Comparison of ENCODE assay signal across 9 cellular contexts in the genomic region with DNA sequence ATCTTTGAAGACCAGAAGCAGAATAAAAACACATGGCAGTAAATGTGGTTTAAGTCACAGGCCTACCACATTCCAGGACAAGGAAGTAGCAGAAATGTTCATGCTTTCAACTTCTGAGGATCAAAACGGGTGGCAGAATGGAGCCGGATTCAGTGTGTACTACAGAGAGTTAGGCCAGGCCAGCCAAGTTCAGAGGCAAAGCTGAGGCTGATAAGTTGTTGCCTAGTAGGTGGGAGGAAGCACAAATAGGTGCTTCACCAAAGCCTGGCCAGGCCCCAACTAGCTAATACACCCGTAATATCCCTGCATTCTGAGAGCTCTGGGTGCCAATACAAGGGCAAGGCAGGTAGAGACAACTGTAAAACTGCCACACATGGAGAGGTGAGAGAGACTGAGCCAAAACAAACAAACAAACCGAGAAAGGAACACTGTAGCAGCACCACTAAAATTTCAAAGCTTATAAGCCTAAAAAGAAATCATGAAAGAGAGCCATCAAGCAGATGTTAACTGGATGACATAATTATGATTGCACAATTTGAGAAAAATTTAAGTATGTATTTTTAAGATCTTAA.
DNase-seq lines count a peak whose midpoint lies in the region; ATAC-seq and TF ChIP-seq lines count a peak whose summit lies in the region.
"Had no signal": no experiment of that assay in that cellular context is flagged by ENCODE, and none has a peak within 500 bp of the region (broad histone marks: within the 10 kb centered on the region; RNA-seq: fewer than 3 reads in every experiment).

No MANE protein-coding gene starts in this region.

- H2BK5ac ChIP-seq in H9 (ENCODE audit: insufficient read length, low read length), result no peak overlapping the region

- H2BK120ac ChIP-seq in H9 (ENCODE audit: low read depth, low read length, poor library complexity, severe bottlenecking), result no peak overlapping the region

- DNase-seq in H9 (no peak), NCI-H748 (lab: John Stamatoyannopoulos, UW; ENCODE audit: unreplicated experiment) (peak; percentile 64), esophagus squamous epithelium (lab: John Stamatoyannopoulos, UW) (no peak), renal cortical epithelial cell (ENCODE audit: low read depth) (peak; percentile 14), SKM-1 treated with dmso at 0.1 percent for 144 hours (lab: John Stamatoyannopoulos, UW; ENCODE audit: unreplicated experiment) (no peak)
- DNase-seq in activated T-helper 1 cell treated with anti-CD3 and anti-CD28 coated beads, Interleukin-12 subunit alpha, Interleukin-12 subunit beta, Interleukin-2, Interleukin-4 antibody, amounts not matched to agents 30 ng/mL and 10 ng/mL and 1 ng/mL, durations not matched to agents 14 hours and 24 hours and 36 hours (ENCODE audit: low spot score), result no peak
- DNase-seq: T1000 had no signal

- H4K20me1 ChIP-seq in H9 (ENCODE audit: control insufficient read depth, insufficient read depth, insufficient read length), result no peaks in the 10 kb centered on the region

- H2AFZ ChIP-seq in H9 (ENCODE audit: low read length), result peak overlapping the region; percentile 52

- H3K14ac ChIP-seq in H9 (ENCODE audit: insufficient read depth, low read length), result no peak overlapping the region

- H3K23me2 ChIP-seq in H9 (ENCODE audit: insufficient read length, low read depth, low read length, poor library complexity, severe bottlenecking), result no peaks in the 10 kb centered on the region

- no peak overlapping the region for H3K27ac ChIP-seq in H9 (ENCODE audit: insufficient read length, low read depth, low read length)
- peak overlapping the region; percentile 39 to 75 (median 66) for H3K27ac ChIP-seq in esophagus squamous epithelium

- H3K23ac ChIP-seq in H9 (ENCODE audit: insufficient read length, low read depth, low read length), result no peak overlapping the region

- WGBS in H9 (ENCODE audit: extremely low coverage, insufficient read length, low lambda C conversion rate), result no CpG with 5 or more reads among the region's 4 CpGs
- WGBS in esophagus squamous epithelium, 2 donors, result 26 to 53% methylated on average over 4 of the region's 4 CpGs

- H4K5ac ChIP-seq in H9 (ENCODE audit: insufficient read length, low read depth, low read length), result no peak overlapping the region

- no peak overlapping the region for H3K9ac ChIP-seq in H9 (ENCODE audit: extremely low read depth, insufficient read length, low read length)

- no peaks in the 10 kb centered on the region for H3K4me1 Mint-ChIP-seq in H9
- H3K4me1 Mint-ChIP-seq in activated T-helper 1 cell treated with anti-CD3 and anti-CD28 coated beads, Interleukin-12 subunit alpha, Interleukin-12 subunit beta, Interleukin-2, Interleukin-4 antibody, amounts not matched to agents 30 ng/mL and 10 ng/mL and 1 ng/mL, durations not matched to agents 14 hours and 24 hours and 36 hours (ENCODE audit: low read depth), result peaks cover 7% of the 10 kb centered on the region

- H3K27ac Mint-ChIP-seq in H9, result no peak overlapping the region; a peak in 1 of 7 replicates
- H3K27ac Mint-ChIP-seq in activated T-helper 1 cell treated with anti-CD3 and anti-CD28 coated beads, Interleukin-12 subunit alpha, Interleukin-12 subunit beta, Interleukin-2, Interleukin-4 antibody, amounts not matched to agents 30 ng/mL and 10 ng/mL and 1 ng/mL, durations not matched to agents 14 hours and 24 hours and 36 hours, result no peak overlapping the region

- intact Hi-C loops in esophagus squamous epithelium (cut with DNase I), result no loop called here
- intact Hi-C loops in activated T-helper 1 cell treated with anti-CD3 and anti-CD28 coated beads, Interleukin-12 subunit alpha, Interleukin-12 subunit beta, Interleukin-2, Interleukin-4 antibody, amounts not matched to agents 30 ng/mL and 10 ng/mL and 1 ng/mL, durations not matched to agents 14 hours and 24 hours and 36 hours (cut with micrococcal nuclease), result no loop called here

- no peak overlapping the region for H3K56ac ChIP-seq in H9 (ENCODE audit: insufficient read length, low read depth, low read length)

- H2BK20ac ChIP-seq in H9 (ENCODE audit: low read depth, low read length, poor library complexity, severe bottlenecking), result no peak overlapping the region

- H3K27me3 ChIP-seq in H9 (ENCODE audit: insufficient read depth, low read length), result no peaks in the 10 kb centered on the region
- H3K27me3 ChIP-seq in esophagus squamous epithelium, result no peaks in the 10 kb centered on the region

- H2AK5ac ChIP-seq in H9 (ENCODE audit: insufficient read length, low read length), result no peak overlapping the region

- H4K8ac ChIP-seq in H9 (replicated peaks; ENCODE audit: insufficient read length, low read depth, low read length), result no peak overlapping the region

- H3K79me1 ChIP-seq in H9 (ENCODE audit: insufficient read depth, low read depth, low read length, poor library complexity, severe bottlenecking), result no peaks in the 10 kb centered on the region

- H3T11ph ChIP-seq in H9 (ENCODE audit: low read length), result no peak overlapping the region

- no peak overlapping the region for H3K4me3 Mint-ChIP-seq in H9
- H3K4me3 Mint-ChIP-seq in activated T-helper 1 cell treated with anti-CD3 and anti-CD28 coated beads, Interleukin-12 subunit alpha, Interleukin-12 subunit beta, Interleukin-2, Interleukin-4 antibody, amounts not matched to agents 30 ng/mL and 10 ng/mL and 1 ng/mL, durations not matched to agents 14 hours and 24 hours and 36 hours, result no peak overlapping the region

- no peaks in the 10 kb centered on the region for H3K27me3 Mint-ChIP-seq in H9 (ENCODE audit: low read depth)
- H3K27me3 Mint-ChIP-seq in activated T-helper 1 cell treated with anti-CD3 and anti-CD28 coated beads, Interleukin-12 subunit alpha, Interleukin-12 subunit beta, Interleukin-2, Interleukin-4 antibody, amounts not matched to agents 30 ng/mL and 10 ng/mL and 1 ng/mL, durations not matched to agents 14 hours and 24 hours and 36 hours (ENCODE audit: insufficient read depth), result no peaks in the 10 kb centered on the region

- H3K9me3 ChIP-seq in H9 (ENCODE audit: control insufficient read depth, low read depth, low read length) (no peaks in the 10 kb centered on the region), esophagus squamous epithelium (no peaks in the 10 kb centered on the region)

- H2BK12ac ChIP-seq in H9 (ENCODE audit: insufficient read length, low read depth, low read length), result no peak overlapping the region

- H3K4me1 ChIP-seq in H9 (ENCODE audit: insufficient read depth, low read length) (no peaks in the 10 kb centered on the region), esophagus squamous epithelium (peaks cover 5 to 40% (median 9%) of the 10 kb centered on the region in 3 donors)

- no peak overlapping the region for H3K4me2 ChIP-seq in H9 (ENCODE audit: insufficient read depth, insufficient read length, low read length)

- H3K36me3 ChIP-seq in esophagus squamous epithelium, result no peaks in the 10 kb centered on the region

- H3K9me3 Mint-ChIP-seq in H9, result no peaks in the 10 kb centered on the region
- no peaks in the 10 kb centered on the region for H3K9me3 Mint-ChIP-seq in activated T-helper 1 cell treated with anti-CD3 and anti-CD28 coated beads, Interleukin-12 subunit alpha, Interleukin-12 subunit beta, Interleukin-2, Interleukin-4 antibody, amounts not matched to agents 30 ng/mL and 10 ng/mL and 1 ng/mL, durations not matched to agents 14 hours and 24 hours and 36 hours

- no peak for TF ChIP-seq CTCF in H9 (conservative IDR thresholded peaks at IDR 0.05)
- TF ChIP-seq CTCF in esophagus squamous epithelium (IDR thresholded peaks at IDR 0.05), result no peak

- no peak overlapping the region for H3K4ac ChIP-seq in H9 (ENCODE audit: low read depth, low read length)

- TF ChIP-seq POLR2A in esophagus squamous epithelium (IDR thresholded peaks at IDR 0.05), result no peak

- H2BK15ac ChIP-seq in H9 (ENCODE audit: low read depth, low read length), result no peak overlapping the region

- no peak overlapping the region for H4K91ac ChIP-seq in H9 (ENCODE audit: insufficient read length, low read depth, low read length)

- H3K36me3 Mint-ChIP-seq in H9 (ENCODE audit: insufficient read depth in 1 of 3, low read depth in 3 of 3), result no peaks in the 10 kb centered on the region
- H3K36me3 Mint-ChIP-seq in activated T-helper 1 cell treated with anti-CD3 and anti-CD28 coated beads, Interleukin-12 subunit alpha, Interleukin-12 subunit beta, Interleukin-2, Interleukin-4 antibody, amounts not matched to agents 30 ng/mL and 10 ng/mL and 1 ng/mL, durations not matched to agents 14 hours and 24 hours and 36 hours (ENCODE audit: low read depth), result peaks cover 7% of the 10 kb centered on the region

- no peak overlapping the region for H3K4me3 ChIP-seq in esophagus squamous epithelium

- no peak for ATAC-seq in GM19395 (IDR thresholded peaks at IDR 0.05; ENCODE audit: unreplicated experiment)
- no peak for ATAC-seq in GM19397 (IDR thresholded peaks at IDR 0.05; ENCODE audit: unreplicated experiment)

- no peak overlapping the region for H3K18ac ChIP-seq in H9 (ENCODE audit: insufficient read length, low read depth, low read length)

- H3K79me2 ChIP-seq in H9 (ENCODE audit: insufficient read depth, low read length), result no peaks in the 10 kb centered on the region

Comparison
In these comparisons a context has a peak if more than half of its experiments do, and no peak if none do; other contexts are left out.
1. DNase-seq: peak in NCI-H748 (single experiment) and renal cortical epithelial cell (single experiment); none in H9 (single experiment), esophagus squamous epithelium (single experiment), activated T-helper 1 cell treated with anti-CD3 and anti-CD28 coated beads, Interleukin-12 subunit alpha, Interleukin-12 subunit beta, Interleukin-2, Interleukin-4 antibody, amounts not matched to agents 30 ng/mL and 10 ng/mL and 1 ng/mL, durations not matched to agents 14 hours and 24 hours and 36 hours (single experiment) and SKM-1 treated with dmso at 0.1 percent for 144 hours (single experiment).